1 cellular context compared by ENCODE assay signal in genomic region chr3:46846624-46847542, GRCh38.
TF ChIP-seq lines count a peak whose summit lies in the region.

No MANE protein-coding gene starts in this region.

TF ChIP-seq in GM23338, 12 proteins besides CTCF, POLR2A, EP300 and RAD21 (continued from another document):
- TF ChIP-seq ZNF462 (CRISPR knock-in tag; IDR thresholded peaks at IDR 0.05) (no peak), ZNF331 (CRISPR knock-in tag; IDR thresholded peaks at IDR 0.05; ENCODE audit: low read depth) (no peak)
